ENCODE assay signal across 11 cellular contexts in the genomic region with DNA sequence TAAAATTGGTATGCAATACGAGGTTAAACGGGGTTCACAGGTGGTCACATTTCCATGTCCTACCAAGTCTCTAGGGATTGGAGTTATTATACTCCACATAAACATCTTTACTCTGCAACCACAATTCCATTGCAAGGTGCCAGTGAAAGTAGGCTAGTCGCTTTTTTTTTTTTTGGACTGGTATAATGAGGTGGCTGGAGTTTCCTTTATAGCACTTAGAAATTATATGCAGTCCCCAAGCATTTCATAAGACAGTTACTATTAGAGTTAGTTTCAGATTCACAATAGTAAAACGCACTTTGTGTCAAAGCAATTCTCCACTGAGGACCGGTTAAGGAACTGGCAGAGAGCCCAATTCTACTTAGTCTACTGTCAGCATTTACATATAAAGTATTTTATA. TPM values are rescaled to one million over a fixed set of nuclear protein-coding genes. Genes with fewer than 3 reads are reported as not detected.
DNase-seq lines count a peak whose midpoint lies in the region; ATAC-seq, FAIRE-seq and TF ChIP-seq lines count a peak whose summit lies in the region.
"Had no signal": no experiment of that assay in that cellular context is flagged by ENCODE, and none has a peak within 500 bp of the region (broad histone marks: within the 10 kb centered on the region; RNA-seq: fewer than 3 reads in every experiment).

No MANE protein-coding gene starts in this region.

- peak overlapping the region; percentile 71 for H3K4me3 ChIP-seq in AG04450 (ENCODE audit: low read depth, low read length)
- peak overlapping the region; percentile 85 for H3K4me3 ChIP-seq in GM12878
- peak overlapping the region; percentile 60 to 63 for H3K4me3 ChIP-seq in muscle layer of colon (ENCODE audit: low read depth in 1 of 2, low read length in 2 of 2)

- H4K20me1 ChIP-seq in GM12878 (ENCODE audit: control insufficient read depth, insufficient read depth) = no peaks in the 10 kb centered on the region

- H3K36me3 ChIP-seq in GM12878 (ENCODE audit: control insufficient read depth in 2 of 2, insufficient read depth in 2 of 2, low read length in 1 of 2) (no peaks in the 10 kb centered on the region), muscle layer of colon (ENCODE audit: insufficient read depth, low read length) (no peaks in the 10 kb centered on the region)

- H3K4me1 Mint-ChIP-seq in HFFc6 (ENCODE audit: low read depth) = peaks cover 47% of the 10 kb centered on the region

- H3K4me1 ChIP-seq in GM12878 (ENCODE audit: control insufficient read depth, insufficient read depth, low read length) = no peaks in the 10 kb centered on the region; the same call in 1 of the 2 replicates
- peaks cover 34% of the 10 kb centered on the region for H3K4me1 ChIP-seq in muscle layer of colon (ENCODE audit: insufficient read depth, low read length)

- H3K9me3 ChIP-seq in AG04450 (ENCODE audit: control insufficient read depth, insufficient read depth, low read length) (no peaks in the 10 kb centered on the region), GM12878 (replicated peaks; ENCODE audit: control insufficient read depth, insufficient read depth, low read length) (no peaks in the 10 kb centered on the region), muscle layer of colon (ENCODE audit: low read length) (no peaks in the 10 kb centered on the region)
- H3K9me3 ChIP-seq: body of pancreas had no signal

- intact Hi-C loops in GM12878 (cut with micrococcal nuclease; ENCODE audit: unreplicated experiment) = loop anchor here (5.0 to 10.0 kb wide), 5 partner anchors 393 to 1303 kb away; no protein-coding TSS in a partner anchor

- no peaks in the 10 kb centered on the region for H3K27me3 Mint-ChIP-seq in HFFc6 (ENCODE audit: insufficient read depth)

- WGBS in GM12878 (ENCODE audit: insufficient coverage, insufficient replicate concordance, low lambda C conversion rate, missing lambda C conversion rate) = under 1% methylated on average over 5 of the region's 5 CpGs

- ATAC-seq in GM12878 (peak; percentile 39), GM19328 (IDR thresholded peaks at IDR 0.05; ENCODE audit: unreplicated experiment) (no peak)
- ATAC-seq: body of pancreas had no signal

- H3K36me3 Mint-ChIP-seq in HFFc6 (ENCODE audit: low read depth) = no peaks in the 10 kb centered on the region

- TF ChIP-seq RAD21 in GM12878 (IDR thresholded peaks at IDR 0.05; ENCODE audit: insufficient read depth, low read depth, low read length) = no peak

- TF ChIP-seq CTCF in AG04450 (IDR thresholded peaks at IDR 0.05; ENCODE audit: low read depth, low read length) (no peak), HFFc6 (IDR thresholded peaks at IDR 0.05) (no peak), GM12878 (IDR thresholded peaks at IDR 0.05 in 2 of 3, conservative IDR thresholded peaks at IDR 0.05 in 1 of 3; ENCODE audit: control insufficient read depth in 2 of 3, extremely low read depth in 1 of 3, insufficient read depth in 1 of 3, low read depth in 3 of 3, low read length in 3 of 3) (no peak)

- peak overlapping the region; percentile 99 for H3K9ac ChIP-seq in GM12878 (ENCODE audit: control insufficient read depth, insufficient read depth, low read length)
- peak overlapping the region; percentile 82 for H3K9ac ChIP-seq in muscle layer of colon (ENCODE audit: low read length)

- no peak for DNase-seq in AG04450 (ENCODE audit: low read depth, low spot score)
- no peak for DNase-seq in HFFc6
- no peak for DNase-seq in GM12878 (ENCODE audit: low read depth, low spot score)
- DNase-seq in activated gamma-delta T cell treated with Interleukin-2 at 50 U/mL for 16 hours = no peak
- no peak for DNase-seq in NCI-H446 treated with DMSO at 0.1 percent for 48 hours (lab: John Stamatoyannopoulos, UW)
- DNase-seq in activated T-cell treated with anti-CD3 and anti-CD28 coated beads, Interleukin-2, amount 50 U/mL, for 1 hour = no peak
- DNase-seq: EL, NCI-H1436 had no signal

- H3K4me3 Mint-ChIP-seq in HFFc6 = peak overlapping the region; percentile 98

- no TSS peak for BruUV-seq in GM12878 (replicated peaks; lab: Mats Ljungman, UMichigan)

- H3K79me2 ChIP-seq in GM12878 (ENCODE audit: control insufficient read depth, insufficient read depth, low read length) = peaks cover 99% of the 10 kb centered on the region

- no peak for FAIRE-seq in GM12878 (lab: Jason Lieb, UNC)

- no peaks in the 10 kb centered on the region for H3K9me3 Mint-ChIP-seq in HFFc6

- SMC1A ChIA-PET in GM12878 (lab: Charles Lee; ENCODE audit: uncharacterized antibody, unreplicated experiment) = interaction anchor here (1.0 to 8.1 kb wide), 13 partner anchors 8 to 468 kb away, joined by 3 to 182 read pairs (median 4); no protein-coding TSS in a partner anchor

- TF ChIP-seq EP300 in GM12878 (IDR thresholded peaks at IDR 0.05; ENCODE audit: borderline replicate concordance in 1 of 2, control insufficient read depth in 1 of 2, low read depth in 2 of 2, low read length in 2 of 2) = no peak

- no peak overlapping the region for H3K27ac ChIP-seq in AG04450 (ENCODE audit: low read depth, low read length)
- peak overlapping the region; percentile 98 for H3K27ac ChIP-seq in GM12878 (ENCODE audit: control insufficient read depth, insufficient read depth)
- peak overlapping the region; percentile 87 for H3K27ac ChIP-seq in muscle layer of colon (ENCODE audit: low read depth, low read length)

- CTCF ChIA-PET in AG04450 (lab: Charles Lee) = interaction anchor here (5.7 kb wide), 1 partner anchor 153 kb away, joined by 35 read pairs; no protein-coding TSS in a partner anchor
- CTCF ChIA-PET in GM12878 (lab: Yijun Ruan, JAX) = interaction anchor here (0.8 to 2.1 kb wide), 5 partner anchors 63 to 848 kb away, joined by 3 to 6 read pairs (median 3); no protein-coding TSS in a partner anchor

- in situ Hi-C loops in GM12878 (cut with MboI) = loop anchor here (10.0 kb wide), 2 partner anchors 423 to 553 kb away; no protein-coding TSS in a partner anchor

- RAD21 ChIA-PET in GM12878 (lab: Charles Lee; ENCODE audit: unreplicated experiment) = interaction anchor here (0.8 to 7.9 kb wide), 12 partner anchors 33 to 555 kb away, joined by 3 to 99 read pairs (median 6); no protein-coding TSS in a partner anchor

- no peak overlapping the region for H2AFZ ChIP-seq in GM12878 (ENCODE audit: control insufficient read depth, low read depth, low read length)

- H3K27ac Mint-ChIP-seq in HFFc6 = no peak overlapping the region; the same call in 1 of the 2 replicates

- POLR2A ChIA-PET in AG04450 (lab: Yijun Ruan, JAX) = no interaction called here
- POLR2A ChIA-PET in GM12878 (lab: Charles Lee) = interaction anchor here (0.6 to 3.6 kb wide), 5 partner anchors 16 to 147 kb away, joined by 3 to 31 read pairs (median 8); no protein-coding TSS in a partner anchor

- TF ChIP-seq POLR2A in GM12878 (IDR thresholded peaks at IDR 0.05; ENCODE audit: low read depth, low read length) = no peak

- no peaks in the 10 kb centered on the region for H3K27me3 ChIP-seq in AG04450 (ENCODE audit: control insufficient read depth, insufficient read depth, low read length)
- no peaks in the 10 kb centered on the region for H3K27me3 ChIP-seq in GM12878 (replicated peaks in 1 of 2; ENCODE audit: control insufficient read depth in 2 of 2, insufficient read depth in 2 of 2, low read length in 1 of 2)
- H3K27me3 ChIP-seq in muscle layer of colon (ENCODE audit: control insufficient read depth in 1 of 2, insufficient read depth in 2 of 2, low read length in 2 of 2) = no peaks in the 10 kb centered on the region
- H3K27me3 ChIP-seq: body of pancreas had no signal

- H3K4me2 ChIP-seq in GM12878 (ENCODE audit: control insufficient read depth, insufficient read depth) = no peak overlapping the region

TF ChIP-seq in GM12878, 131 proteins besides CTCF, POLR2A, EP300 and RAD21 (continues in another document):
- TF ChIP-seq IKZF2 (IDR thresholded peaks at IDR 0.05) (0 out of 4 replicates have a peak, but pooled peaks of 1 of the 2 experiments have one; percentile 18), CHD2 (IDR thresholded peaks at IDR 0.05; ENCODE audit: borderline replicate concordance, low read depth, low read length) (no peak), ZNF384 (IDR thresholded peaks at IDR 0.05; ENCODE audit: borderline replicate concordance, low read depth, low read length) (peak; percentile 55; the same call in 1 of the 2 replicates), MLLT1 (IDR thresholded peaks at IDR 0.05) (0 out of 2 replicates have a peak, but pooled peaks have one; percentile 55), SMAD5 (IDR thresholded peaks at IDR 0.05; ENCODE audit: low read depth) (peak; percentile 46; the same call in 1 of the 2 replicates)

RNA-seq across cellular contexts. Expression of gene MEF2C, which starts 1.4 kb away (rescaled TPM):
- polyA plus RNA-seq in AG04450 (2011; rRNA removed) (2.0 and 3.9 TPM in 2 replicates), GM12878 (2011; rRNA removed) (105 and 125 TPM in 2 replicates), GM12878 (2014; fragmentation: Illumina TruSeq; extraction: Trizol) (209 and 260 TPM in 2 replicates), GM12878 (2014; fragmentation: Nextera tagmentation; extraction: Ambion mirVana) (100 to 1,000 TPM; 143 to 147 TPM), GM12878 (2014; rRNA removed) (99.5 and 104 TPM in 2 replicates), GM12878 (2016; fragmentation: Nextera tagmentation; extraction: Ambion mirVana) (100 to 1,000 TPM; 186 to 199 TPM)
- 7.0 and 8.8 TPM in 2 replicates for polyA minus RNA-seq in AG04450 (2011; rRNA and poly(A)+ RNA removed)
- total RNA-seq in HFFc6 (2021; fragmentation: NEBNext Ultra II Directional; extraction: Animal tissue kit (Norgen Biotek cat#: 25700)) = 10 to 100 TPM in 1 of 6 experiments, 1 to 10 TPM in 5; 3.6 to 12.6 (median 9.2) TPM
- total RNA-seq in GM12878 (2013; cell fraction: nucleolus; rRNA removed) = 839 and 919 TPM in 2 replicates
- total RNA-seq in GM12878 (2014; rRNA removed) (175 and 219 TPM in 2 replicates), GM12878 (2014; rRNA removed; fragmentation: Illumina TruSeq; extraction: Trizol) (220 and 236 TPM in 2 replicates), GM12878 (2021) (207 and 225 TPM in 2 replicates)
- 89.3 TPM for polyA plus RNA-seq in GM12878 (2011; ENCODE audit: low read depth)
- polyA plus RNA-seq in GM12878 (2011; cell fraction: cytosol; rRNA removed) = 139 and 145 TPM in 2 replicates
- 105 and 117 TPM in 2 replicates for polyA plus RNA-seq in GM12878 (2011; cell fraction: nucleus; rRNA removed)
- 115 and 139 TPM in 2 replicates for polyA plus RNA-seq in GM12878 (2012)
- polyA minus RNA-seq in GM12878 (2011; rRNA and poly(A)+ RNA removed) = 323 and 371 TPM in 2 replicates
- 81.9 and 107 TPM in 2 replicates for polyA minus RNA-seq in GM12878 (2011; cell fraction: cytosol; rRNA and poly(A)+ RNA removed)
- 194 and 315 TPM in 2 replicates for polyA minus RNA-seq in GM12878 (2011; cell fraction: nucleus; rRNA and poly(A)+ RNA removed)

Comparison
In these comparisons a context has a peak if more than half of its experiments do, and no peak if none do; other contexts are left out.
1. RNA of gene MEF2C, which starts 1.4 kb away (total RNA-seq): 175 to 919 TPM in GM12878; 3.6 to 12.6 TPM in HFFc6; every median in the first group is over 10 times any median in the second.
2. Peak in every context shown above with its lines, with median percentiles within 50 percentile points of each other: H3K4me3 ChIP-seq.